In the genomic region with DNA sequence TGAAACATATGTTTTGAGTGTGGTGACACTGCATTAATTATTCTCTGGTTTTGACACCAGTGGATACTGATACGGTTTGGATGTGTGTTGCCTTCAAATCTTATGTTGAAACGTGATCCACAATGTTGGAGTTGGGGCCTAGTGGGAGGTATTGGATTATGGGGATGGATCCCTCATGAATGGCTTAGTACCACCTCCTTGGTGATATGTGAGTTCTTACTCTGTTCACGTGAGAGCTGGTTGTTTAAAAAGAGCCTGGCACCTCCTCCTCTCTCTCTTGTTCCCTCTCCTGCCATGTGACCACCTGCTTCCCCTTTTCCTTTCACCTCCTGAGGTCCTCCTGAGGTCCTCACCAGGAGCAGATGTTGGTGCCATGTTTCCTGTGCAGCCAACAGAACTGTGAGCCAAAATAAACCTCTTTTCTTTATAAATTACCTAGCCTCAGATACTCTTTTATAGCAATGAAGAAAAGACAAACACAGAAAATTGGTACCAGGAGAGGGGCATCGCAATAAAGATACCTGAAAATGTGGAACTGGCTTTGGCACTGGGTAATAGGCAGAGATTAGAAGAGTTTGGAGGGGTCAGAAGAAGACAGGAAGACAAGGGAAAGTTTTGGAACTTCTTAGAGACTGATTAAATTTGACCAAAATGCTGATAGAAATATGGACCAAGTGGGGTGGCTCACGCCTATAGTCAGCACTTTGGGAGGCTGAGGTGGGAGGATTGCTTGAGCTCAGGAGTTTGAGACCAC, we compare ENCODE assay signal across 14 cellular contexts. TPM values are rescaled to one million over a fixed set of nuclear protein-coding genes. Genes with fewer than 3 reads are reported as not detected.
DNase-seq lines count a peak whose midpoint lies in the region; ATAC-seq and TF ChIP-seq lines count a peak whose summit lies in the region.
"Had no signal": no experiment of that assay in that cellular context is flagged by ENCODE, and none has a peak within 500 bp of the region (broad histone marks: within the 10 kb centered on the region; RNA-seq: fewer than 3 reads in every experiment).

No MANE protein-coding gene starts in this region.

- H3K9ac ChIP-seq in neural progenitor cell, result no peak overlapping the region
- no peak overlapping the region for H3K9ac ChIP-seq in mammary epithelial cell (ENCODE audit: insufficient read depth, low read length)

- in situ Hi-C loops in KBM-7 (cut with MboI; ENCODE audit: low pct_unique_long_range_greater_than_20kb, low sequenced_read_pairs), result no loop called here
- in situ Hi-C loops in mammary epithelial cell (cut with MboI; ENCODE audit: low sequenced_read_pairs in 2 of 2), result no loop called here

- no TSS peak for BruUV-seq in mammary epithelial cell (replicated peaks; lab: Mats Ljungman, UMichigan)

- peaks cover 70 to 90% (median 80%) of the 10 kb centered on the region in 3 donors for H3K4me1 Mint-ChIP-seq in CD8-positive, alpha-beta memory T cell
- peaks cover 34% of the 10 kb centered on the region for H3K4me1 Mint-ChIP-seq in activated naive CD8-positive, alpha-beta T cell treated with anti-CD3 and anti-CD28 coated beads, Interleukin-2, amount 10 ng/mL, durations not matched to agents 7 days and 5 days
- H3K4me1 Mint-ChIP-seq in neural progenitor cell, result peaks cover 11% of the 10 kb centered on the region

- H3F3A ChIP-seq in neural progenitor cell (ENCODE audit: low read depth), result no peaks in the 10 kb centered on the region

- no peak overlapping the region for H3K27ac ChIP-seq in CD8-positive, alpha-beta memory T cell (ENCODE audit: low read depth, low read length)
- no peak overlapping the region for H3K27ac ChIP-seq in neural progenitor cell
- no peak overlapping the region for H3K27ac ChIP-seq in mammary epithelial cell (ENCODE audit: insufficient read depth, low read depth, low read length)
- H3K27ac ChIP-seq: suprapubic skin had no signal

- peak overlapping the region in 6 of 7 donors; percentile 6 to 77 (median 34) for H3K4me3 Mint-ChIP-seq in CD8-positive, alpha-beta memory T cell
- no peak overlapping the region for H3K4me3 Mint-ChIP-seq in activated naive CD8-positive, alpha-beta T cell treated with anti-CD3 and anti-CD28 coated beads, Interleukin-2, amount 10 ng/mL, durations not matched to agents 7 days and 5 days
- no peak overlapping the region for H3K4me3 Mint-ChIP-seq in neural progenitor cell

- peaks cover 85% of the 10 kb centered on the region for H3K4me1 ChIP-seq in CD8-positive, alpha-beta memory T cell (ENCODE audit: insufficient read depth, low read length)
- H3K4me1 ChIP-seq in neural progenitor cell (no peaks in the 10 kb centered on the region), mammary epithelial cell (ENCODE audit: insufficient read depth, low read length) (peaks cover 15% of the 10 kb centered on the region)

- no peaks in the 10 kb centered on the region for H3K27me3 Mint-ChIP-seq in CD8-positive, alpha-beta memory T cell
- no peaks in the 10 kb centered on the region for H3K27me3 Mint-ChIP-seq in activated naive CD8-positive, alpha-beta T cell treated with anti-CD3 and anti-CD28 coated beads, Interleukin-2, amount 10 ng/mL, durations not matched to agents 7 days and 5 days
- H3K27me3 Mint-ChIP-seq in neural progenitor cell (ENCODE audit: insufficient read depth, low read depth), result no peaks in the 10 kb centered on the region

- dilution Hi-C loops in mammary epithelial cell (cut with HindIII; ENCODE audit: low sequenced_read_pairs), result no loop called here

- H3K36me3 Mint-ChIP-seq in CD8-positive, alpha-beta memory T cell, result peaks cover 17 to 61% (median 27%) of the 10 kb centered on the region in 3 donors
- peaks cover 52% of the 10 kb centered on the region for H3K36me3 Mint-ChIP-seq in activated naive CD8-positive, alpha-beta T cell treated with anti-CD3 and anti-CD28 coated beads, Interleukin-2, amount 10 ng/mL, durations not matched to agents 7 days and 5 days
- H3K36me3 Mint-ChIP-seq in neural progenitor cell, result peaks cover 28% of the 10 kb centered on the region

- 95% methylated on average over 5 of the region's 5 CpGs for WGBS in mammary epithelial cell (ENCODE audit: low coverage, missing lambda C conversion rate)

- H3K9me3 ChIP-seq in CD8-positive, alpha-beta memory T cell (ENCODE audit: low read length), result no peaks in the 10 kb centered on the region
- H3K9me3 ChIP-seq in neural progenitor cell (ENCODE audit: low read depth) (no peaks in the 10 kb centered on the region), mammary epithelial cell (replicated peaks; ENCODE audit: insufficient read depth, low read length) (no peaks in the 10 kb centered on the region)
- H3K9me3 ChIP-seq: suprapubic skin had no signal

- TF ChIP-seq CTCF in neural progenitor cell (IDR thresholded peaks at IDR 0.05) (no peak), mammary epithelial cell (conservative IDR thresholded peaks at IDR 0.05 in 1 of 2, IDR thresholded peaks at IDR 0.05 in 1 of 2; ENCODE audit: extremely low read depth in 1 of 2, insufficient read depth in 1 of 2, low read depth in 1 of 2, low read length in 2 of 2) (no peak)

- no peak overlapping the region for H3K4me2 ChIP-seq in neural progenitor cell
- H3K4me2 ChIP-seq in mammary epithelial cell (ENCODE audit: insufficient read depth, low read depth, low read length), result no peak overlapping the region

- CTCF ChIA-PET in CD8-positive, alpha-beta memory T cell (lab: Charles Lee), result interaction anchor here (0.8 to 1.6 kb wide), 8 partner anchors 10 to 84 kb away, joined by 3 to 5 read pairs (median 4); no protein-coding TSS in a partner anchor
- CTCF ChIA-PET in mammary epithelial cell (lab: Charles Lee; ENCODE audit: low non-redundant PET), result no interaction called here

- POLR2A ChIA-PET in CD8-positive, alpha-beta memory T cell (lab: Charles Lee), result no interaction called here
- POLR2A ChIA-PET in activated naive CD8-positive, alpha-beta T cell treated with anti-CD3 and anti-CD28 coated beads, Interleukin-2, amount 10 ng/mL, durations not matched to agents 7 days and 5 days (lab: Charles Lee), result no interaction called here

- ATAC-seq in activated naive CD8-positive, alpha-beta T cell treated with anti-CD3 and anti-CD28 coated beads, Interleukin-2, amount 10 ng/mL, durations not matched to agents 7 days and 5 days (ENCODE audit: low read depth), result no peak
- no peak for ATAC-seq in GM21515 (IDR thresholded peaks at IDR 0.05; ENCODE audit: unreplicated experiment)
- ATAC-seq: sciatic nerve had no signal

- H4K20me1 ChIP-seq in neural progenitor cell (ENCODE audit: low read depth) (peaks cover 3% of the 10 kb centered on the region), mammary epithelial cell (ENCODE audit: insufficient read depth, low read length) (no peaks in the 10 kb centered on the region)

- peaks cover 17% of the 10 kb centered on the region for H3K36me3 ChIP-seq in CD8-positive, alpha-beta memory T cell (ENCODE audit: insufficient read depth, low read length)
- H3K36me3 ChIP-seq in neural progenitor cell (no peaks in the 10 kb centered on the region), mammary epithelial cell (ENCODE audit: insufficient read depth, low read length) (no peaks in the 10 kb centered on the region)
- H3K36me3 ChIP-seq: suprapubic skin had no signal

- no peak overlapping the region for H2AFZ ChIP-seq in neural progenitor cell (replicated peaks)
- H2AFZ ChIP-seq in mammary epithelial cell (ENCODE audit: low read depth, low read length), result no peak overlapping the region

- no peak overlapping the region for H3K4me3 ChIP-seq in CD8-positive, alpha-beta memory T cell (ENCODE audit: low read length)
- H3K4me3 ChIP-seq in neural progenitor cell (no peak overlapping the region), mammary epithelial cell (replicated peaks in 1 of 3; ENCODE audit: insufficient read depth in 1 of 3, low read depth in 2 of 3, low read length in 3 of 3) (no peak overlapping the region)
- H3K4me3 ChIP-seq: suprapubic skin had no signal

- peaks cover 0 to 7% (median 0%) of the 10 kb centered on the region in 5 donors for H3K9me3 Mint-ChIP-seq in CD8-positive, alpha-beta memory T cell
- peaks cover 17% of the 10 kb centered on the region for H3K9me3 Mint-ChIP-seq in activated naive CD8-positive, alpha-beta T cell treated with anti-CD3 and anti-CD28 coated beads, Interleukin-2, amount 10 ng/mL, durations not matched to agents 7 days and 5 days
- peaks cover 7% of the 10 kb centered on the region for H3K9me3 Mint-ChIP-seq in neural progenitor cell

- intact Hi-C loops in mammary epithelial cell (cut with micrococcal nuclease), result no loop called here

- H3K79me2 ChIP-seq in neural progenitor cell (ENCODE audit: low read depth) (peaks cover 32% of the 10 kb centered on the region), mammary epithelial cell (ENCODE audit: insufficient read depth, low read length) (peaks cover 87% of the 10 kb centered on the region)

- DNase-seq in CD8-positive, alpha-beta memory T cell, result no peak
- DNase-seq in KBM-7 (peak; percentile 51), neural progenitor cell (ENCODE audit: low spot score) (no peak), mammary epithelial cell (no peak), NCI-H2107 (lab: John Stamatoyannopoulos, UW) (no peak)
- DNase-seq in activated naive CD8-positive, alpha-beta T cell treated with anti-CD3 and anti-CD28 coated beads, Interleukin-2, amount 10 ng/mL, durations not matched to agents 7 days and 5 days, result no peak
- no peak for DNase-seq in stimulated activated CD4-positive, alpha-beta T cell treated with anti-CD3 and anti-CD28 coated beads, Interleukin-1b, Interleukin-23, amount 100 ng/mL, for 48 hours
- DNase-seq: GOT3, NCI-H1105, NCI-H524, SHP77 treated with DMSO at 0.1 percent for 48 hours had no signal

- H3K27ac Mint-ChIP-seq in CD8-positive, alpha-beta memory T cell, result peak overlapping the region; percentile 26 to 88 (median 80)
- H3K27ac Mint-ChIP-seq in activated naive CD8-positive, alpha-beta T cell treated with anti-CD3 and anti-CD28 coated beads, Interleukin-2, amount 10 ng/mL, durations not matched to agents 7 days and 5 days, result peak overlapping the region; percentile 40
- H3K27ac Mint-ChIP-seq in neural progenitor cell, result peak overlapping the region; percentile 5

- H3K27me3 ChIP-seq in CD8-positive, alpha-beta memory T cell (ENCODE audit: insufficient read depth, low read length, poor library complexity, severe bottlenecking), result no peaks in the 10 kb centered on the region
- H3K27me3 ChIP-seq in neural progenitor cell (no peaks in the 10 kb centered on the region), mammary epithelial cell (ENCODE audit: insufficient read depth, low read length) (no peaks in the 10 kb centered on the region)
- H3K27me3 ChIP-seq: suprapubic skin had no signal

RNA-seq across cellular contexts. Expression of gene RASSF3, which starts 23.1 kb away (rescaled TPM):
- total RNA-seq in CD8-positive, alpha-beta memory T cell, result 10 to 100 TPM; 58.2 to 59.2 TPM
- 4.0 TPM for polyA plus RNA-seq in CD8-positive, alpha-beta memory T cell
- total RNA-seq in activated naive CD8-positive, alpha-beta T cell treated with anti-CD3 and anti-CD28 coated beads, Interleukin-2, amount 10 ng/mL, durations not matched to agents 7 days and 5 days, result 10 to 100 TPM; 69.5 to 74.1 TPM
- total RNA-seq in neural progenitor cell (ENCODE audit: low replicate concordance) (11.8 and 14.5 TPM in 2 replicates), mammary epithelial cell (10 to 100 TPM; 23.0 to 24.3 TPM)
- 14.0 TPM for polyA plus RNA-seq in mammary epithelial cell
- 10.4 TPM for polyA minus RNA-seq in mammary epithelial cell

Comparison
In these comparisons a context has a peak if more than half of its experiments do, and no peak if none do; other contexts are left out.
1. H3K27ac Mint-ChIP-seq: peak in every context shown above with its lines; median percentile 80 in CD8-positive, alpha-beta memory T cell; 40 in activated naive CD8-positive, alpha-beta T cell treated with anti-CD3 and anti-CD28 coated beads, Interleukin-2, amount 10 ng/mL, durations not matched to agents 7 days and 5 days; 5 in neural progenitor cell.
2. H3K4me3 Mint-ChIP-seq: peak in CD8-positive, alpha-beta memory T cell (6 of 7); none in activated naive CD8-positive, alpha-beta T cell treated with anti-CD3 and anti-CD28 coated beads, Interleukin-2, amount 10 ng/mL, durations not matched to agents 7 days and 5 days (single experiment) and neural progenitor cell (single experiment).